8 cellular contexts compared by ENCODE assay signal in the genomic region with DNA sequence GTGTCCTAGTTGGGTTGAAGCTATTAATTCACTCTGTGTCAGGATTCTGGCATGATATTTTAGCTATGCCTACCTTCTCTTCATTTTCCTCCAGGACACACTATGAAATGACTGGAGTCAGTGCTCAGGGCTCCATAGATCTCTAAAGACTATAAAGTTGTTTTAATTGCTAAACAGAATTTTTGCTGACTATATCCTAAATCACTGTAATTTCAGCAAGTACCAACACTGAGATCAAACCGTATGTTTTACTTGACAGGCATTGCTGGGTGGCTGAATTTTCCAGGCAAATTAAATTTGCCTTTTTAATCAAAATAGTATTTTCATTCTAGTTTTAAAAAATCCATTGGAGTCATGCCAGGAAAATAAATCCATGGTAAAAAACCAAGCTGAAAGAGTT.
"Had no signal": no experiment of that assay in that cellular context is flagged by ENCODE, and none has a peak within 500 bp of the region (broad histone marks: within the 10 kb centered on the region; RNA-seq: fewer than 3 reads in every experiment).

No MANE protein-coding gene starts in this region.

- FAIRE-seq: G401.6, GM12878, GM12891, GM12892, GM18507, GM19239 had no signal

- H3K4me3 ChIP-seq: GM12878 had no signal

- ATAC-seq: GM12878 had no signal

- DNase-seq: GDM1, GF-D8 had no signal
